Comparison of ENCODE assay signal across 14 cellular contexts in genomic region chr6:108732101-108732870, GRCh38.
DNase-seq lines count a peak whose midpoint lies in the region; TF ChIP-seq lines count a peak whose summit lies in the region.
"Had no signal": no experiment of that assay in that cellular context is flagged by ENCODE, and none has a peak within 500 bp of the region (broad histone marks: within the 10 kb centered on the region; RNA-seq: fewer than 3 reads in every experiment).

No MANE protein-coding gene starts in this region.

- H3K27ac ChIP-seq in epithelial cell of prostate: peak overlapping the region; percentile 98
- H3K27ac ChIP-seq: gastrocnemius medialis, pancreas had no signal

- TF ChIP-seq CTCF in BE2C (IDR thresholded peaks at IDR 0.05; ENCODE audit: low read depth, low read length): no peak

- H3K4me1 ChIP-seq in NT2/D1 (ENCODE audit: insufficient read depth, insufficient read length) (peaks cover 2% of the 10 kb centered on the region), BE2C (no peaks in the 10 kb centered on the region)
- H3K4me1 ChIP-seq: pancreas had no signal

- no peaks in the 10 kb centered on the region for H3K27me3 ChIP-seq in NT2/D1 (ENCODE audit: insufficient read depth, insufficient read length)
- no peaks in the 10 kb centered on the region for H3K27me3 ChIP-seq in BE2C
- H3K27me3 ChIP-seq: gastrocnemius medialis, pancreas had no signal

- H3K36me3 ChIP-seq in NT2/D1 (ENCODE audit: insufficient read depth, insufficient read length, low read length): no peaks in the 10 kb centered on the region
- H3K36me3 ChIP-seq in BE2C: no peaks in the 10 kb centered on the region
- H3K36me3 ChIP-seq: gastrocnemius medialis, pancreas had no signal

- H3K9ac ChIP-seq in NT2/D1 (ENCODE audit: insufficient read length, low read depth): no peak overlapping the region

- DNase-seq in GM03348 (ENCODE audit: low spot score): peak; percentile 68
- DNase-seq in NT2/D1 (ENCODE audit: low read depth, low spot score): peak; percentile 8
- no peak for DNase-seq in epithelial cell of prostate (ENCODE audit: low read depth, low spot score)
- DNase-seq in myocyte (ENCODE audit: low read depth): peak; percentile 73
- no peak for DNase-seq in iPS-NIHi7 (ENCODE audit: extremely low spot score)
- no peak for DNase-seq in NCI-H146 (lab: John Stamatoyannopoulos, UW)
- no peak for DNase-seq in BE2C
- DNase-seq in iPS-NIHi11 (ENCODE audit: low spot score): no peak
- DNase-seq: activated CD8-positive, alpha-beta T cell treated with anti-CD3 and anti-CD28 coated beads, Interleukin-2, amount 10 ng/mL, durations not matched to agents 7 days and 5 days; CD4-positive, CD25-positive, alpha-beta regulatory T cell; gastrocnemius medialis; NCI-H1436 treated with DMSO at 0.1 percent for 48 hours; pancreas; T-helper 2 cell had no signal

- H3K4me3 ChIP-seq in NT2/D1 (ENCODE audit: insufficient read length, low read depth): no peak overlapping the region
- H3K4me3 ChIP-seq in BE2C (ENCODE audit: low read depth, low read length): no peak overlapping the region
- H3K4me3 ChIP-seq: gastrocnemius medialis, pancreas had no signal

- H3K9me3 ChIP-seq in NT2/D1 (ENCODE audit: insufficient read depth, low read length) (no peaks in the 10 kb centered on the region), BE2C (no peaks in the 10 kb centered on the region)
- H3K9me3 ChIP-seq: gastrocnemius medialis, pancreas had no signal

Comparison
In these comparisons a context has a peak if more than half of its experiments do, and no peak if none do; other contexts are left out.
1. DNase-seq: peak in GM03348 (single experiment), NT2/D1 (single experiment) and myocyte (single experiment); none in epithelial cell of prostate (single experiment), iPS-NIHi7 (single experiment), NCI-H146 (single experiment), BE2C (single experiment) and iPS-NIHi11 (single experiment).